Comparison of ENCODE assay signal across 1 cellular context in the genomic region with DNA sequence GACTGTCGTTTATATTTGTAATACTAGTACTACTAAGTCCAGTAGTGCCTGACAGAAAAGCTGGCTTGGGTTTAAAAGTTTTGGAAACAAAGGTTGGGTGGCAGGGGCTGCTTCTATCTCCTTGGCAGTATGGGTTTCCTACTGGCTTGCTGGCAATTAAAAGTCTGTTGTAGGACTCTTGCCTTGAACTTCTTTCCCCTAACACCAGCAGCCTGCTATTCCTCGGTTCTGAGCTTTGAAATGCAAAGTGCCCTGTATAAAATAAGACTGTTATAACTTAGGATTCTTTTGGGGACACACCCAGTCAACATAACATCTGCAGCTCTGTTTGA.
TF ChIP-seq lines count a peak whose summit lies in the region.

No MANE protein-coding gene starts in this region.

TF ChIP-seq in H1, 55 proteins besides CTCF, POLR2A, EP300 and RAD21:
- TF ChIP-seq EZH2 (IDR thresholded peaks at IDR 0.05; ENCODE audit: low read depth, low read length, severe bottlenecking): no peak
- TF ChIP-seq RBBP5 (IDR thresholded peaks at IDR 0.05; ENCODE audit: borderline replicate concordance, low read depth, low read length): no peak
- TF ChIP-seq GABPA (IDR thresholded peaks at IDR 0.05; ENCODE audit: borderline replicate concordance, insufficient read depth, low read length): no peak
- TF ChIP-seq YY1 (IDR thresholded peaks at IDR 0.05; ENCODE audit: low read depth, low read length): no peak
- TF ChIP-seq, protein P1, sequence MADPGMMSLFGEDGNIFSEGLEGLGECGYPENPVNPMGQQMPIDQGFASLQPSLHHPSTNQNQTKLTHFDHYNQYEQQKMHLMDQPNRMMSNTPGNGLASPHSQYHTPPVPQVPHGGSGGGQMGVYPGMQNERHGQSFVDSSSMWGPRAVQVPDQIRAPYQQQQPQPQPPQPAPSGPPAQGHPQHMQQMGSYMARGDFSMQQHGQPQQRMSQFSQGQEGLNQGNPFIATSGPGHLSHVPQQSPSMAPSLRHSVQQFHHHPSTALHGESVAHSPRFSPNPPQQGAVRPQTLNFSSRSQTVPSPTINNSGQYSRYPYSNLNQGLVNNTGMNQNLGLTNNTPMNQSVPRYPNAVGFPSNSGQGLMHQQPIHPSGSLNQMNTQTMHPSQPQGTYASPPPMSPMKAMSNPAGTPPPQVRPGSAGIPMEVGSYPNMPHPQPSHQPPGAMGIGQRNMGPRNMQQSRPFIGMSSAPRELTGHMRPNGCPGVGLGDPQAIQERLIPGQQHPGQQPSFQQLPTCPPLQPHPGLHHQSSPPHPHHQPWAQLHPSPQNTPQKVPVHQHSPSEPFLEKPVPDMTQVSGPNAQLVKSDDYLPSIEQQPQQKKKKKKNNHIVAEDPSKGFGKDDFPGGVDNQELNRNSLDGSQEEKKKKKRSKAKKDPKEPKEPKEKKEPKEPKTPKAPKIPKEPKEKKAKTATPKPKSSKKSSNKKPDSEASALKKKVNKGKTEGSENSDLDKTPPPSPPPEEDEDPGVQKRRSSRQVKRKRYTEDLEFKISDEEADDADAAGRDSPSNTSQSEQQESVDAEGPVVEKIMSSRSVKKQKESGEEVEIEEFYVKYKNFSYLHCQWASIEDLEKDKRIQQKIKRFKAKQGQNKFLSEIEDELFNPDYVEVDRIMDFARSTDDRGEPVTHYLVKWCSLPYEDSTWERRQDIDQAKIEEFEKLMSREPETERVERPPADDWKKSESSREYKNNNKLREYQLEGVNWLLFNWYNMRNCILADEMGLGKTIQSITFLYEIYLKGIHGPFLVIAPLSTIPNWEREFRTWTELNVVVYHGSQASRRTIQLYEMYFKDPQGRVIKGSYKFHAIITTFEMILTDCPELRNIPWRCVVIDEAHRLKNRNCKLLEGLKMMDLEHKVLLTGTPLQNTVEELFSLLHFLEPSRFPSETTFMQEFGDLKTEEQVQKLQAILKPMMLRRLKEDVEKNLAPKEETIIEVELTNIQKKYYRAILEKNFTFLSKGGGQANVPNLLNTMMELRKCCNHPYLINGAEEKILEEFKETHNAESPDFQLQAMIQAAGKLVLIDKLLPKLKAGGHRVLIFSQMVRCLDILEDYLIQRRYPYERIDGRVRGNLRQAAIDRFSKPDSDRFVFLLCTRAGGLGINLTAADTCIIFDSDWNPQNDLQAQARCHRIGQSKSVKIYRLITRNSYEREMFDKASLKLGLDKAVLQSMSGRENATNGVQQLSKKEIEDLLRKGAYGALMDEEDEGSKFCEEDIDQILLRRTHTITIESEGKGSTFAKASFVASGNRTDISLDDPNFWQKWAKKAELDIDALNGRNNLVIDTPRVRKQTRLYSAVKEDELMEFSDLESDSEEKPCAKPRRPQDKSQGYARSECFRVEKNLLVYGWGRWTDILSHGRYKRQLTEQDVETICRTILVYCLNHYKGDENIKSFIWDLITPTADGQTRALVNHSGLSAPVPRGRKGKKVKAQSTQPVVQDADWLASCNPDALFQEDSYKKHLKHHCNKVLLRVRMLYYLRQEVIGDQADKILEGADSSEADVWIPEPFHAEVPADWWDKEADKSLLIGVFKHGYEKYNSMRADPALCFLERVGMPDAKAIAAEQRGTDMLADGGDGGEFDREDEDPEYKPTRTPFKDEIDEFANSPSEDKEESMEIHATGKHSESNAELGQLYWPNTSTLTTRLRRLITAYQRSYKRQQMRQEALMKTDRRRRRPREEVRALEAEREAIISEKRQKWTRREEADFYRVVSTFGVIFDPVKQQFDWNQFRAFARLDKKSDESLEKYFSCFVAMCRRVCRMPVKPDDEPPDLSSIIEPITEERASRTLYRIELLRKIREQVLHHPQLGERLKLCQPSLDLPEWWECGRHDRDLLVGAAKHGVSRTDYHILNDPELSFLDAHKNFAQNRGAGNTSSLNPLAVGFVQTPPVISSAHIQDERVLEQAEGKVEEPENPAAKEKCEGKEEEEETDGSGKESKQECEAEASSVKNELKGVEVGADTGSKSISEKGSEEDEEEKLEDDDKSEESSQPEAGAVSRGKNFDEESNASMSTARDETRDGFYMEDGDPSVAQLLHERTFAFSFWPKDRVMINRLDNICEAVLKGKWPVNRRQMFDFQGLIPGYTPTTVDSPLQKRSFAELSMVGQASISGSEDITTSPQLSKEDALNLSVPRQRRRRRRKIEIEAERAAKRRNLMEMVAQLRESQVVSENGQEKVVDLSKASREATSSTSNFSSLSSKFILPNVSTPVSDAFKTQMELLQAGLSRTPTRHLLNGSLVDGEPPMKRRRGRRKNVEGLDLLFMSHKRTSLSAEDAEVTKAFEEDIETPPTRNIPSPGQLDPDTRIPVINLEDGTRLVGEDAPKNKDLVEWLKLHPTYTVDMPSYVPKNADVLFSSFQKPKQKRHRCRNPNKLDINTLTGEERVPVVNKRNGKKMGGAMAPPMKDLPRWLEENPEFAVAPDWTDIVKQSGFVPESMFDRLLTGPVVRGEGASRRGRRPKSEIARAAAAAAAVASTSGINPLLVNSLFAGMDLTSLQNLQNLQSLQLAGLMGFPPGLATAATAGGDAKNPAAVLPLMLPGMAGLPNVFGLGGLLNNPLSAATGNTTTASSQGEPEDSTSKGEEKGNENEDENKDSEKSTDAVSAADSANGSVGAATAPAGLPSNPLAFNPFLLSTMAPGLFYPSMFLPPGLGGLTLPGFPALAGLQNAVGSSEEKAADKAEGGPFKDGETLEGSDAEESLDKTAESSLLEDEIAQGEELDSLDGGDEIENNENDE (IDR thresholded peaks at IDR 0.05; ENCODE audit: insufficient replicate concordance, low read length): no peak
- TF ChIP-seq ZNF274 (IDR thresholded peaks at IDR 0.05; ENCODE audit: borderline replicate concordance, extremely low read depth, low read length): no peak
- no peak for TF ChIP-seq GTF2F1 (IDR thresholded peaks at IDR 0.05; ENCODE audit: borderline replicate concordance, low read depth, low read length)
- no peak for TF ChIP-seq TEAD4 (IDR thresholded peaks at IDR 0.05; ENCODE audit: low read depth, low read length)
- TF ChIP-seq RFX5 (IDR thresholded peaks at IDR 0.05; ENCODE audit: borderline replicate concordance, low read depth, low read length): no peak
- TF ChIP-seq EGR1 (IDR thresholded peaks at IDR 0.05; ENCODE audit: borderline replicate concordance, low read depth, low read length): no peak
- TF ChIP-seq, protein P2, sequence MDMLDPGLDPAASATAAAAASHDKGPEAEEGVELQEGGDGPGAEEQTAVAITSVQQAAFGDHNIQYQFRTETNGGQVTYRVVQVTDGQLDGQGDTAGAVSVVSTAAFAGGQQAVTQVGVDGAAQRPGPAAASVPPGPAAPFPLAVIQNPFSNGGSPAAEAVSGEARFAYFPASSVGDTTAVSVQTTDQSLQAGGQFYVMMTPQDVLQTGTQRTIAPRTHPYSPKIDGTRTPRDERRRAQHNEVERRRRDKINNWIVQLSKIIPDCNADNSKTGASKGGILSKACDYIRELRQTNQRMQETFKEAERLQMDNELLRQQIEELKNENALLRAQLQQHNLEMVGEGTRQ (IDR thresholded peaks at IDR 0.05; ENCODE audit: low read length): no peak
- no peak for TF ChIP-seq PHF8 (conservative IDR thresholded peaks at IDR 0.05; ENCODE audit: low read depth, low read length)
- TF ChIP-seq CHD2 (IDR thresholded peaks at IDR 0.05; ENCODE audit: low read length): no peak
- no peak for TF ChIP-seq CEBPB (IDR thresholded peaks at IDR 0.05; ENCODE audit: low read depth, low read length)
- no peak for TF ChIP-seq KDM1A (IDR thresholded peaks at IDR 0.05; ENCODE audit: borderline replicate concordance, low read length)
TF ChIP-seq in H1: peak in this region for 0.
